In genomic region chr1:24018611-24019580, GRCh38 we compare ENCODE assay signal across 8 cellular contexts. TPM values are rescaled to one million over a fixed set of nuclear protein-coding genes. Genes with fewer than 3 reads are reported as not detected.
DNase-seq lines count a peak whose midpoint lies in the region; ATAC-seq lines count a peak whose summit lies in the region.

No MANE protein-coding gene starts in this region.

- CTCF ChIA-PET in naive thymus-derived CD4-positive, alpha-beta T cell (lab: Charles Lee), result interaction anchor here (0.9 kb wide), 1 partner anchor 15 kb away, joined by 3 read pairs; no protein-coding TSS in a partner anchor

- H3K4me3 Mint-ChIP-seq in naive thymus-derived CD4-positive, alpha-beta T cell, result no peak overlapping the region

- intact Hi-C loops in aorta (cut with DNase I), result loop anchor here in 1 of 2 donors (5.0 kb wide), 1 partner anchor 37 kb away; the partner anchor contains the start of gene SRSF10
- intact Hi-C loops in naive thymus-derived CD4-positive, alpha-beta T cell (cut with micrococcal nuclease), result no loop called here

- H3K4me1 ChIP-seq in aorta (ENCODE audit: control insufficient read depth in 1 of 2, insufficient read depth in 2 of 2, low read length in 2 of 2), result peaks cover 2 to 6% of the 10 kb centered on the region in 2 donors
- no peaks in the 10 kb centered on the region for H3K4me1 ChIP-seq in naive thymus-derived CD4-positive, alpha-beta T cell (ENCODE audit: control insufficient read depth in 2 of 2, insufficient read depth in 2 of 2, low read length in 2 of 2)

- H3K27ac Mint-ChIP-seq in naive thymus-derived CD4-positive, alpha-beta T cell, result no peak overlapping the region

- no peaks in the 10 kb centered on the region for H3K36me3 ChIP-seq in aorta (ENCODE audit: control insufficient read depth in 1 of 2, insufficient read depth in 2 of 2, low read length in 1 of 2)
- H3K36me3 ChIP-seq in naive thymus-derived CD4-positive, alpha-beta T cell (ENCODE audit: control insufficient read depth in 2 of 3, insufficient read depth in 3 of 3, low read length in 3 of 3), result no peaks in the 10 kb centered on the region

- WGBS in aorta, 2 donors, result 10 to 13% methylated on average over 20 of the region's 20 CpGs

- no peaks in the 10 kb centered on the region for H3K9me3 ChIP-seq in aorta (ENCODE audit: control insufficient read depth, low read length)
- no peaks in the 10 kb centered on the region for H3K9me3 ChIP-seq in naive thymus-derived CD4-positive, alpha-beta T cell (ENCODE audit: control insufficient read depth in 2 of 3, low read length in 3 of 3)

- H3K36me3 Mint-ChIP-seq in naive thymus-derived CD4-positive, alpha-beta T cell, result no peaks in the 10 kb centered on the region

- H3K27me3 Mint-ChIP-seq in naive thymus-derived CD4-positive, alpha-beta T cell, result peaks cover 0 to 16% (median 0%) of the 10 kb centered on the region in 5 donors

- ATAC-seq in esophagus mucosa, result peak; percentile 67
- peak; percentile 93 for ATAC-seq in aorta (ENCODE audit: low FRiP score)
- ATAC-seq in naive thymus-derived CD4-positive, alpha-beta T cell, result no peak

- no peak overlapping the region for H3K4me3 ChIP-seq in aorta (ENCODE audit: low read length in 2 of 2)
- no peak overlapping the region for H3K4me3 ChIP-seq in naive thymus-derived CD4-positive, alpha-beta T cell (ENCODE audit: low read length)

- no peaks in the 10 kb centered on the region for H3K9me3 Mint-ChIP-seq in naive thymus-derived CD4-positive, alpha-beta T cell

- H3K27ac ChIP-seq in aorta (ENCODE audit: low read depth in 1 of 2, low read length in 2 of 2), result peak overlapping the region; percentile 51 to 98
- no peak overlapping the region for H3K27ac ChIP-seq in naive thymus-derived CD4-positive, alpha-beta T cell (ENCODE audit: low read depth, low read length)

- no peaks in the 10 kb centered on the region for H3K27me3 ChIP-seq in aorta (ENCODE audit: control insufficient read depth in 1 of 2, insufficient read depth in 2 of 2, low read length in 1 of 2)
- H3K27me3 ChIP-seq in naive thymus-derived CD4-positive, alpha-beta T cell (ENCODE audit: control insufficient read depth in 2 of 2, insufficient read depth in 2 of 2, low read length in 2 of 2), result no peaks in the 10 kb centered on the region

- H3K4me1 Mint-ChIP-seq in naive thymus-derived CD4-positive, alpha-beta T cell, result no peaks in the 10 kb centered on the region

- peak; percentile 99 for DNase-seq in Daoy (ENCODE audit: low read depth)
- peak; percentile 99 for DNase-seq in RPMI7951 (ENCODE audit: low read depth)
- DNase-seq in mucosa of gallbladder (ENCODE audit: low spot score), result peak; percentile 98
- peak; percentile 95 to 98 for DNase-seq in aorta
- DNase-seq in naive thymus-derived CD4-positive, alpha-beta T cell, result no peak
- no peak for DNase-seq in activated CD4-positive, alpha-beta T cell treated with anti-CD3 and anti-CD28 coated beads for 1 hour
- no peak for DNase-seq in NCI-H1436 treated with DMSO at 0.1 percent for 48 hours (lab: John Stamatoyannopoulos, UW)

- POLR2A ChIA-PET in naive thymus-derived CD4-positive, alpha-beta T cell (lab: Charles Lee), result interaction anchor here (0.6 kb wide), 1 partner anchor 783 kb away, joined by 3 read pairs; no protein-coding TSS in a partner anchor

RNA-seq across cellular contexts. Expression of gene SRSF10, which starts 38.8 kb away (rescaled TPM):
- total RNA-seq in Daoy (2014; rRNA removed; shearing (Covaris generic)), result 125 and 130 TPM in 2 replicates
- total RNA-seq in RPMI7951 (2014; rRNA removed; shearing (Covaris generic)), result 99.5 and 107 TPM in 2 replicates
- total RNA-seq in esophagus mucosa, result 48.5 TPM
- total RNA-seq in mucosa of gallbladder, result 78.9 TPM
- total RNA-seq in aorta, result 10 to 100 TPM; 91.1 to 98.4 TPM
- 100 to 1,000 TPM in 1 of 2 donors, 10 to 100 TPM in 1; 50.1 to 114 TPM for polyA plus RNA-seq in aorta
- total RNA-seq in naive thymus-derived CD4-positive, alpha-beta T cell, result 100 to 1,000 TPM; 170 to 252 (median 193) TPM
- polyA plus RNA-seq in naive thymus-derived CD4-positive, alpha-beta T cell, result 100 to 1,000 TPM; 108 to 132 TPM

RNA-seq across cellular contexts. Expression of gene PNRC2, which starts 59.3 kb away (rescaled TPM):
- total RNA-seq in Daoy (2014; rRNA removed; shearing (Covaris generic)), result 178 and 183 TPM in 2 replicates
- total RNA-seq in RPMI7951 (2014; rRNA removed; shearing (Covaris generic)), result 111 and 115 TPM in 2 replicates
- total RNA-seq in esophagus mucosa, result 47.8 TPM
- 153 TPM for total RNA-seq in mucosa of gallbladder
- 10 to 100 TPM; 93.5 to 94.7 TPM for total RNA-seq in aorta
- polyA plus RNA-seq in aorta, result 100 to 1,000 TPM in 1 of 2 donors, 10 to 100 TPM in 1; 75.3 to 141 TPM
- total RNA-seq in naive thymus-derived CD4-positive, alpha-beta T cell, result 100 to 1,000 TPM; 139 to 180 (median 161) TPM
- polyA plus RNA-seq in naive thymus-derived CD4-positive, alpha-beta T cell, result 100 to 1,000 TPM; 142 to 151 TPM

Comparison
In these comparisons a context has a peak if more than half of its experiments do, and no peak if none do; other contexts are left out.
1. DNase-seq: peak in Daoy (single experiment), RPMI7951 (single experiment), mucosa of gallbladder (single experiment) and aorta (2 of 2); none in naive thymus-derived CD4-positive, alpha-beta T cell (0 of 9), activated CD4-positive, alpha-beta T cell treated with anti-CD3 and anti-CD28 coated beads for 1 hour (single experiment) and NCI-H1436 treated with DMSO at 0.1 percent for 48 hours (single experiment).